ENCODE assay signal across 2 cellular contexts in the genomic region with DNA sequence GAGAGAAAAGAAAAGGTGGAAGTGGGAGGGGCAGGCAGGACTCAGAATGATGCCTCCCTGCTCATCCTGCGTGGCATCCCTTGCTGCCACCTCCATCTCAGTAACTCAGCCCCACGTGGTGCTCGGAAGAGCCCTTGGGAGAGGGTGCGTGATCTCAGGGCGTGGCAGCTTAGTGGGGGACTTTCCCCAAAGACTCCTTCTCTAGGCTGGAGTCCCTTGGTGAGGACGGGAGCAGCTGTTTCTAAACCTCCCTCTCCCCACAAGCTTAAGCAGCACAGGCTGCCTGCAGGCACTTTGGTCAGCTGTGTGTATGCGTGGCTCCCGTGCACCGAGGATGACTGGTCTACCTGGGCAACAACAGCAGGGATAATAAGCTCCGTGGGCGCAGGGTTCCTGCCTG.
TF ChIP-seq lines count a peak whose summit lies in the region.

No MANE protein-coding gene starts in this region.

TF ChIP-seq in SK-N-SH, 30 proteins besides CTCF, POLR2A, EP300 and RAD21 (continued from another document):
- TF ChIP-seq ZBTB33 (IDR thresholded peaks at IDR 0.05; ENCODE audit: borderline replicate concordance, low read depth) (no peak), EZH2phosphoT487 (IDR thresholded peaks at IDR 0.05; ENCODE audit: borderline replicate concordance, low read depth) (no peak), FOXM1 (IDR thresholded peaks at IDR 0.05; ENCODE audit: low read depth) (no peak), MXI1 (IDR thresholded peaks at IDR 0.05; ENCODE audit: low read depth, low read length) (no peak), GABPA (IDR thresholded peaks at IDR 0.05; ENCODE audit: low read depth) (no peak), POLR2AphosphoS5 (IDR thresholded peaks at IDR 0.05; ENCODE audit: low read depth, low read length) (no peak), SIN3A (IDR thresholded peaks at IDR 0.05; ENCODE audit: borderline replicate concordance, low read depth, low read length) (no peak)

TF ChIP-seq in SK-N-SH treated with all-trans-retinoic acid at 6 μM for 48 hours, 23 proteins besides CTCF, POLR2A, EP300 and RAD21 (continued from another document):
- TF ChIP-seq CSRNP3 (CRISPR knock-in tag; IDR thresholded peaks at IDR 0.05) = no peak
- TF ChIP-seq TOX (CRISPR knock-in tag; IDR thresholded peaks at IDR 0.05; ENCODE audit: borderline replicate concordance) = no peak
- TF ChIP-seq SNAI2 (CRISPR knock-in tag; IDR thresholded peaks at IDR 0.05) = no peak
- no peak for TF ChIP-seq BACH2 (CRISPR knock-in tag; IDR thresholded peaks at IDR 0.05; ENCODE audit: borderline replicate concordance)
- no peak for TF ChIP-seq ZFP30 (CRISPR knock-in tag; IDR thresholded peaks at IDR 0.05)
- no peak for TF ChIP-seq ZNF70 (CRISPR knock-in tag; IDR thresholded peaks at IDR 0.05)
- TF ChIP-seq PATZ1 (CRISPR knock-in tag; IDR thresholded peaks at IDR 0.05; ENCODE audit: borderline replicate concordance) = no peak
- no peak for TF ChIP-seq ARNTL (CRISPR knock-in tag; IDR thresholded peaks at IDR 0.05; ENCODE audit: borderline replicate concordance, low read depth)
- no peak for TF ChIP-seq PPARA (CRISPR knock-in tag; IDR thresholded peaks at IDR 0.05; ENCODE audit: borderline replicate concordance)
- no peak for TF ChIP-seq ZNF8 (CRISPR knock-in tag; IDR thresholded peaks at IDR 0.05)
- no peak for TF ChIP-seq TCF4 (CRISPR knock-in tag; IDR thresholded peaks at IDR 0.05; ENCODE audit: borderline replicate concordance)
- TF ChIP-seq OSR1 (CRISPR knock-in tag; IDR thresholded peaks at IDR 0.05) = no peak
- TF ChIP-seq ZFP3 (CRISPR knock-in tag; IDR thresholded peaks at IDR 0.05) = no peak
